8 cellular contexts compared by ENCODE assay signal in the genomic region with DNA sequence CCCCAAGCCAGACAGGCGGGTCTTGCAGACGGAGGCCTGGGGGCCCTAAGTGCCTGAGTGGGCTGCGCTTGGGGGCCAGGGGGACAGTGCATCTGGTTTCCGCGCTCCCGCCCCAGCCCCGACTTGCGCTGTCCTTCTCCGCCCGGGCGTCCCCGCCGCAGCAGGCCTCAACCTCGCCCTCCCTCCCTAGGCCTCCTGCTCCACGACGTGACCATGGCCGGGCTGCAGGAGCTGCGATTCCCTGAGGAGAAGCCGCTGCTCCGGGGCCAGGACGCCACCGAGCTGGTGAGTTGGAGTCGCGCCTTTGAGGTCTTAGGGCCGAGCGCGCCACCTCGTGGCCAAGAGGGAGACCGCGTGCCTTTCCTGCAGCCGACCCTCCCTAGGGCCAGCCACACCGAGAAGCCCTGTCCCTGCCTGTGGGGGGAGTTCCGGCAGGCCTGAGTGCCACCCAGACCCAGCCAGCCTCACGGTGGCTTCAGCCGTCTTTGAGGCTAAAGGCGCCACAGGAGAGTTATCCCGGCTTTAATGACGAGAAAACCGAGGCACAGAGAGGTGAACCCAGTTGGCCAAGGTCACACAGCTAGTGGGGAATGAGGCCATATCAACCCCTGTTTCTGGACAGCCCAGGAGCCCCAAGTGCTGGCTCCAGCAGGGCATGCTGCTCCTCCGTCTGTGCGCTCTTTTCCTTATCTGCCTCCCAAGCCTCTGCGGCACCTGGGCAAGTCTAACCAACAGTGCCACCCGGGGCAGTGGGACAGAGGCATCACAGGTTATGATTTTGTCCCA. TPM values are rescaled to one million over a fixed set of nuclear protein-coding genes. Genes with fewer than 3 reads are reported as not detected.
DNase-seq lines count a peak whose midpoint lies in the region; ATAC-seq and TF ChIP-seq lines count a peak whose summit lies in the region.

No MANE protein-coding gene starts in this region.

- H3K4me1 ChIP-seq in right lobe of liver = peaks cover 0 to 6% (median 0%) of the 10 kb centered on the region in 4 donors

- H3K9me3 Mint-ChIP-seq in chondrocyte (ENCODE audit: low read depth) = no peaks in the 10 kb centered on the region

- ATAC-seq in HG02884 (IDR thresholded peaks at IDR 0.05; ENCODE audit: unreplicated experiment) = peak; percentile 65
- ATAC-seq in right lobe of liver = peak; percentile 94 to 99 (median 98)
- ATAC-seq in HG03521 (IDR thresholded peaks at IDR 0.05; ENCODE audit: unreplicated experiment) = no peak

- H3K4me3 ChIP-seq in right lobe of liver = no peak overlapping the region

- intact Hi-C loops in right lobe of liver (cut with DNase I) = loop anchor here in 1 of 2 donors (5.0 kb wide), 1 partner anchor 150 kb away; no protein-coding TSS in a partner anchor

- no peak overlapping the region for H3K27ac ChIP-seq in right lobe of liver

- no peaks in the 10 kb centered on the region for H3K36me3 ChIP-seq in right lobe of liver

- H3K4me3 Mint-ChIP-seq in chondrocyte (ENCODE audit: unreplicated experiment) = no peak overlapping the region

- H3K4me1 Mint-ChIP-seq in chondrocyte (ENCODE audit: low read depth) = no peaks in the 10 kb centered on the region

- H3K36me3 Mint-ChIP-seq in chondrocyte (ENCODE audit: low read depth) = no peaks in the 10 kb centered on the region

- no peak for TF ChIP-seq POLR2A in right lobe of liver (IDR thresholded peaks at IDR 0.05)

- no peak overlapping the region for H3K27ac Mint-ChIP-seq in chondrocyte (ENCODE audit: unreplicated experiment)

- TF ChIP-seq CTCF in chondrocyte (IDR thresholded peaks at IDR 0.05) = peak; percentile 94
- TF ChIP-seq CTCF in right lobe of liver (IDR thresholded peaks at IDR 0.05) = peak; percentile 82 to 91 (median 90)

- WGBS in right lobe of liver (ENCODE audit: insufficient coverage, low coverage, low lambda C conversion rate, missing lambda C conversion rate) = 25% methylated on average over 19 of the region's 43 CpGs

- H3K9me3 ChIP-seq in right lobe of liver = no peaks in the 10 kb centered on the region

- DNase-seq in GF-D8 (lab: John Stamatoyannopoulos, UW) (peak; percentile 26), NCI-H2227 (lab: John Stamatoyannopoulos, UW; ENCODE audit: unreplicated experiment) (peak; percentile 90), chondrocyte (ENCODE audit: low spot score) (peak; percentile 96), right lobe of liver (peak; percentile 82 to 86 (median 83))
- DNase-seq in activated CD4-positive, alpha-beta T cell treated with anti-CD3 and anti-CD28 coated beads for 4 hours = peak; percentile 56 to 72
- peak; percentile 58 to 72 for DNase-seq in stimulated activated CD4-positive, alpha-beta T cell treated with anti-CD3 and anti-CD28 coated beads, Interleukin-4, amount 100 ng/mL, for 4 hours

- no peaks in the 10 kb centered on the region for H3K27me3 Mint-ChIP-seq in chondrocyte (ENCODE audit: low read depth)

- H3K27me3 ChIP-seq in right lobe of liver = no peaks in the 10 kb centered on the region

RNA-seq across cellular contexts. Expression of a gene that starts 12.2 kb away (rescaled TPM):
- total RNA-seq in chondrocyte (5.8 to 8.7 TPM (median 6.0 TPM) in 3 replicates), right lobe of liver (1 to 10 TPM in 4 of 6 experiments, under 1 TPM in 2; 0.76 to 2.9 (median 2.1) TPM)

RNA-seq across cellular contexts. Expression of a gene that starts 27.6 kb away (rescaled TPM):
- total RNA-seq in chondrocyte = 10.4 to 16.4 TPM (median 13.0 TPM) in 3 replicates
- total RNA-seq in right lobe of liver = 10 to 100 TPM in 3 of 6 experiments, 1 to 10 TPM in 3; 6.8 to 14.5 (median 10.2) TPM

Comparison
In these comparisons a context has a peak if more than half of its experiments do, and no peak if none do; other contexts are left out.
1. DNase-seq: peak in every context shown above with its lines; median percentile 96 in chondrocyte; 90 in NCI-H2227; 83 in right lobe of liver; 65 in stimulated activated CD4-positive, alpha-beta T cell treated with anti-CD3 and anti-CD28 coated beads, Interleukin-4, amount 100 ng/mL, for 4 hours; 64 in activated CD4-positive, alpha-beta T cell treated with anti-CD3 and anti-CD28 coated beads for 4 hours; 26 in GF-D8.